ENCODE assay signal across 18 cellular contexts in the genomic region with DNA sequence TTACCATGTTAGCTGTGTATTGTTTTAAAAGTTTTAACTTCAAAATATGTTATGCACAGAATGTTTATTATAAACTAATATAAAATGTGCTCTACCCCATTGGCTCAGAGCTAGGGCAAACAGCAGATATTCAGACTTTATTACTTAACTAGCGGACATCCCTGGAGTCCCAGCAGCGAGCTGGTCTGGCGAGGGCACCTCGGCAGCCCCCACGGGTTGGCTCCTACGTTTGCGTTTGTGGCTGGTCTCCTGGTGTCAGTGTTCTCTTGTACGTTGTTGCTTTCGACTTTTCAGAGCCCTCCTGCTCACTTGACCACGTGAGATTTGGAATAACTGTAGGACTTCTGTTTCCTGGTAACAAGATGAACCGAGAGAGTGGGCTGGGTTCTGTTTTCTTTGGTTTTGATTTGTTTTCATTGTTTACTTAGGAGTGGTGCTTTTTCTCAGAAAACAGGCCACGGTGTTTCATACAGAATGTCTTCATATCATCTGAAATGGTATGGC. TPM values are rescaled to one million over a fixed set of nuclear protein-coding genes. Genes with fewer than 3 reads are reported as not detected.
"Had no signal": no experiment of that assay in that cellular context is flagged by ENCODE, and none has a peak within 500 bp of the region (broad histone marks: within the 10 kb centered on the region; RNA-seq: fewer than 3 reads in every experiment).

No MANE protein-coding gene starts in this region.

- H3K4me1 ChIP-seq: esophagus muscularis mucosa, gastroesophageal sphincter, tibial artery, upper lobe of left lung, vagina had no signal

- H3K27me3 ChIP-seq: esophagus muscularis mucosa, gastroesophageal sphincter, neutrophil, tibial artery, upper lobe of left lung, vagina had no signal

- H3K9me3 ChIP-seq: esophagus muscularis mucosa, gastroesophageal sphincter, neutrophil, tibial artery, upper lobe of left lung, vagina had no signal

- H3K27ac ChIP-seq: epithelial cell of prostate, esophagus muscularis mucosa, gastroesophageal sphincter, neutrophil, tibial artery, upper lobe of left lung, vagina had no signal

- H3K4me3 ChIP-seq: esophagus muscularis mucosa, gastroesophageal sphincter, tibial artery, upper lobe of left lung, vagina had no signal

- DNase-seq: effector memory CD4-positive, alpha-beta T cell; foreskin fibroblast; immature natural killer cell; left cardiac atrium; left ventricle myocardium superior; naive thymus-derived CD4-positive, alpha-beta T cell; small intestine; stimulated activated CD4-positive, alpha-beta T cell treated with anti-CD3 and anti-CD28 coated beads, Interleukin-2, amount 100 ng/mL, for 48 hours; stimulated activated naive CD4-positive, alpha-beta T cell treated with Interleukin-2 at 50 U/mL for 16 hours; tibial artery; upper lobe of left lung had no signal

- FAIRE-seq: keratinocyte, small intestine had no signal

RNA-seq across cellular contexts. Expression of a gene that starts 44.5 kb away (rescaled TPM):
- total RNA-seq: mononuclear cell had no signal
- polyA plus RNA-seq: immature natural killer cell; naive thymus-derived CD4-positive, alpha-beta T cell had no signal
